Comparison of ENCODE assay signal across 19 cellular contexts in the genomic region with DNA sequence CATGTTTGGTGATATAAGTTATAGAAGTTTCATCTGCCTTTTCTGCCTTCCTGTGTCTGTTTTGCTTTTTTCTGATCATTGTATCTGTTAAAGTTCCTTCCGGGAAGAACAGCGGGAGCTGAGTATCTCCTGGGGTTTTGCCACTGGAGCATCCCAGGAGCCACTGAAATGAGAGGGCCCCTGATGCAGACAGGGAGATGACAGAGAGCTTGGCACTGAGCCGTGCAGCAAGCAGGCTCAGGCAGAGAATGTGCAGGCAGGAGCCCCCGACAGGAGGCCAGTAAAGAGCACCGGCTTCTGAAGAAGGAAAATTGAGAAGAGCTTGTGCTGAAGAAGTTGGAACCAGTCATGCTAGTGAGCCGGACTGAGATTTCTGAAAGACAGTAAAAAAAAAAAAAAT.
"Had no signal": no experiment of that assay in that cellular context is flagged by ENCODE, and none has a peak within 500 bp of the region (broad histone marks: within the 10 kb centered on the region; RNA-seq: fewer than 3 reads in every experiment).

No MANE protein-coding gene starts in this region.

- H3K27ac ChIP-seq: hepatocyte, SK-N-MC, thyroid gland had no signal

- H3K36me3 Mint-ChIP-seq: activated CD8-positive, alpha-beta memory T cell treated with anti-CD3 and anti-CD28 coated beads, Interleukin-2, amount 10 ng/mL, durations not matched to agents 7 days and 5 days; activated naive CD4-positive, alpha-beta T cell treated with anti-CD3 and anti-CD28 coated beads, Interleukin-2, amount 50 U/mL, for 24 hours; natural killer cell had no signal

- H3K4me3 Mint-ChIP-seq: activated CD8-positive, alpha-beta memory T cell treated with anti-CD3 and anti-CD28 coated beads, Interleukin-2, amount 10 ng/mL, durations not matched to agents 7 days and 5 days; activated naive CD4-positive, alpha-beta T cell treated with anti-CD3 and anti-CD28 coated beads, Interleukin-2, amount 50 U/mL, for 24 hours; central memory CD8-positive, alpha-beta T cell; dendritic cell treated with granulocyte-macrophage colony-stimulating factor and Interleukin-4, amounts not matched to agents 40 ng/mL and 50 ng/mL, for 4 days; endodermal cell; natural killer cell; stimulated activated naive CD8-positive, alpha-beta T cell treated with anti-CD3 and anti-CD28 coated beads, Interleukin-15, amount 100 ng/mL, for 72 hours had no signal

- H3K4me1 Mint-ChIP-seq: activated CD8-positive, alpha-beta memory T cell treated with anti-CD3 and anti-CD28 coated beads, Interleukin-2, amount 10 ng/mL, durations not matched to agents 7 days and 5 days; activated naive CD4-positive, alpha-beta T cell treated with anti-CD3 and anti-CD28 coated beads, Interleukin-2, amount 50 U/mL, for 24 hours; central memory CD8-positive, alpha-beta T cell; natural killer cell; stimulated activated naive CD8-positive, alpha-beta T cell treated with anti-CD3 and anti-CD28 coated beads, Interleukin-15, amount 100 ng/mL, for 72 hours had no signal

- H3K9me3 Mint-ChIP-seq: activated naive CD4-positive, alpha-beta T cell treated with anti-CD3 and anti-CD28 coated beads, Interleukin-2, amount 50 U/mL, for 24 hours; dendritic cell treated with granulocyte-macrophage colony-stimulating factor and Interleukin-4, amounts not matched to agents 40 ng/mL and 50 ng/mL, for 4 days; endodermal cell; stimulated activated naive CD8-positive, alpha-beta T cell treated with anti-CD3 and anti-CD28 coated beads, Interleukin-15, amount 100 ng/mL, for 72 hours had no signal

- H3K27me3 Mint-ChIP-seq: activated CD8-positive, alpha-beta memory T cell treated with anti-CD3 and anti-CD28 coated beads, Interleukin-2, amount 10 ng/mL, durations not matched to agents 7 days and 5 days; activated naive CD4-positive, alpha-beta T cell treated with anti-CD3 and anti-CD28 coated beads, Interleukin-2, amount 50 U/mL, for 24 hours; central memory CD8-positive, alpha-beta T cell; dendritic cell treated with granulocyte-macrophage colony-stimulating factor and Interleukin-4, amounts not matched to agents 40 ng/mL and 50 ng/mL, for 4 days; stimulated activated naive CD8-positive, alpha-beta T cell treated with anti-CD3 and anti-CD28 coated beads, Interleukin-15, amount 100 ng/mL, for 72 hours had no signal

- DNase-seq: activated CD4-positive, alpha-beta T cell treated with anti-CD3 and anti-CD28 coated beads, Interleukin-2, amount 50 U/mL, for 48 hours; activated CD4-positive, CD25-positive, alpha-beta regulatory T cell treated with anti-CD3 and anti-CD28 coated beads, Interleukin-2, amount 50 U/mL, for 72 hours; activated CD8-positive, alpha-beta memory T cell treated with anti-CD3 and anti-CD28 coated beads, Interleukin-2, amount 10 ng/mL, durations not matched to agents 7 days and 5 days; activated effector memory CD4-positive, alpha-beta T cell treated with anti-CD3 and anti-CD28 coated beads, Interleukin-2, amount 50 U/mL, for 16 hours; activated T-cell treated with anti-CD3 and anti-CD28 coated beads, Interleukin-2, amount 50 U/mL, for 48 hours; endodermal cell; erythroblast; kidney; left ventricle myocardium superior; mesenchymal stem cell; natural killer cell; spleen; stimulated activated naive CD8-positive, alpha-beta T cell treated with anti-CD3 and anti-CD28 coated beads, Interleukin-15, amount 100 ng/mL, for 72 hours; thyroid gland had no signal

- H3K27me3 ChIP-seq: hepatocyte, spleen, thyroid gland had no signal

- H3K27ac Mint-ChIP-seq: activated CD8-positive, alpha-beta memory T cell treated with anti-CD3 and anti-CD28 coated beads, Interleukin-2, amount 10 ng/mL, durations not matched to agents 7 days and 5 days; activated naive CD4-positive, alpha-beta T cell treated with anti-CD3 and anti-CD28 coated beads, Interleukin-2, amount 50 U/mL, for 24 hours; dendritic cell treated with granulocyte-macrophage colony-stimulating factor and Interleukin-4, amounts not matched to agents 40 ng/mL and 50 ng/mL, for 4 days; endodermal cell; natural killer cell; stimulated activated naive CD8-positive, alpha-beta T cell treated with anti-CD3 and anti-CD28 coated beads, Interleukin-15, amount 100 ng/mL, for 72 hours had no signal
